2 cellular contexts compared by ENCODE assay signal in the genomic region with DNA sequence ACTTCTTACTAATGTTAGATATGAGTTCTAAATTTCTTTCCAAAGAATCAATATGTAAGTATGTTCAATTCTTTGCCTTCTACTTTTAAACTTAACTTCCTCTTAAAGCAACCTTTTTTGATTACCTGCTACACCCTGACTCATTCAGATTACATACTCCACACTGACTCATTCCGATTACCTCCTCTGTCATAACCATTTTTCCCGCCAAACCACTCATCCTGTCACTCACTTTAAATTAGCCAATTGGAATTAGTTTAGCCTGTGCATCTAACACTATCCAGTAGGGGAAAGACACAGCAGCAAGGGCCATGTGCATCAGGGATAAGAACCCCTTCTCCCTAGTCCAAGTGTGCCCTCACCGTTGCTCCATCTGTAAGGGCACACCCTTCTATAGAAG.
TF ChIP-seq lines count a peak whose summit lies in the region.

No MANE protein-coding gene starts in this region.

TF ChIP-seq in SK-N-SH, 30 proteins besides CTCF, POLR2A, EP300 and RAD21:
- TF ChIP-seq FOXJ3 (CRISPR knock-in tag; IDR thresholded peaks at IDR 0.05) (no peak), GABPA (IDR thresholded peaks at IDR 0.05; ENCODE audit: low read depth) (no peak), FOSL2 (IDR thresholded peaks at IDR 0.05; ENCODE audit: borderline replicate concordance, low read depth) (0 out of 2 replicates have a peak, but pooled peaks have one; percentile 3), RFX5 (IDR thresholded peaks at IDR 0.05; ENCODE audit: low read length) (no peak)
- TF ChIP-seq, protein P1, sequence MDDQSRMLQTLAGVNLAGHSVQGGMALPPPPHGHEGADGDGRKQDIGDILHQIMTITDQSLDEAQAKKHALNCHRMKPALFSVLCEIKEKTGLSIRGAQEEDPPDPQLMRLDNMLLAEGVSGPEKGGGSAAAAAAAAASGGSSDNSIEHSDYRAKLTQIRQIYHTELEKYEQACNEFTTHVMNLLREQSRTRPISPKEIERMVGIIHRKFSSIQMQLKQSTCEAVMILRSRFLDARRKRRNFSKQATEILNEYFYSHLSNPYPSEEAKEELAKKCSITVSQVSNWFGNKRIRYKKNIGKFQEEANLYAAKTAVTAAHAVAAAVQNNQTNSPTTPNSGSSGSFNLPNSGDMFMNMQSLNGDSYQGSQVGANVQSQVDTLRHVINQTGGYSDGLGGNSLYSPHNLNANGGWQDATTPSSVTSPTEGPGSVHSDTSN (IDR thresholded peaks at IDR 0.05), result peak; percentile 41; the same call in 1 of the 2 replicates
- TF ChIP-seq, protein P2, sequence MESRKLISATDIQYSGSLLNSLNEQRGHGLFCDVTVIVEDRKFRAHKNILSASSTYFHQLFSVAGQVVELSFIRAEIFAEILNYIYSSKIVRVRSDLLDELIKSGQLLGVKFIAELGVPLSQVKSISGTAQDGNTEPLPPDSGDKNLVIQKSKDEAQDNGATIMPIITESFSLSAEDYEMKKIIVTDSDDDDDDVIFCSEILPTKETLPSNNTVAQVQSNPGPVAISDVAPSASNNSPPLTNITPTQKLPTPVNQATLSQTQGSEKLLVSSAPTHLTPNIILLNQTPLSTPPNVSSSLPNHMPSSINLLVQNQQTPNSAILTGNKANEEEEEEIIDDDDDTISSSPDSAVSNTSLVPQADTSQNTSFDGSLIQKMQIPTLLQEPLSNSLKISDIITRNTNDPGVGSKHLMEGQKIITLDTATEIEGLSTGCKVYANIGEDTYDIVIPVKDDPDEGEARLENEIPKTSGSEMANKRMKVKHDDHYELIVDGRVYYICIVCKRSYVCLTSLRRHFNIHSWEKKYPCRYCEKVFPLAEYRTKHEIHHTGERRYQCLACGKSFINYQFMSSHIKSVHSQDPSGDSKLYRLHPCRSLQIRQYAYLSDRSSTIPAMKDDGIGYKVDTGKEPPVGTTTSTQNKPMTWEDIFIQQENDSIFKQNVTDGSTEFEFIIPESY (IDR thresholded peaks at IDR 0.05; ENCODE audit: borderline replicate concordance, low read depth), result no peak

TF ChIP-seq in IMR-90, 13 proteins besides CTCF, POLR2A, EP300 and RAD21:
- no peak for TF ChIP-seq FOS (IDR thresholded peaks at IDR 0.05; ENCODE audit: low read depth, low read length)
- no peak for TF ChIP-seq RCOR1 (IDR thresholded peaks at IDR 0.05; ENCODE audit: insufficient replicate concordance, low read length)
- TF ChIP-seq, protein P3, sequence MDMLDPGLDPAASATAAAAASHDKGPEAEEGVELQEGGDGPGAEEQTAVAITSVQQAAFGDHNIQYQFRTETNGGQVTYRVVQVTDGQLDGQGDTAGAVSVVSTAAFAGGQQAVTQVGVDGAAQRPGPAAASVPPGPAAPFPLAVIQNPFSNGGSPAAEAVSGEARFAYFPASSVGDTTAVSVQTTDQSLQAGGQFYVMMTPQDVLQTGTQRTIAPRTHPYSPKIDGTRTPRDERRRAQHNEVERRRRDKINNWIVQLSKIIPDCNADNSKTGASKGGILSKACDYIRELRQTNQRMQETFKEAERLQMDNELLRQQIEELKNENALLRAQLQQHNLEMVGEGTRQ (IDR thresholded peaks at IDR 0.05; ENCODE audit: low read depth, low read length), result no peak
- no peak for TF ChIP-seq MXI1 (IDR thresholded peaks at IDR 0.05; ENCODE audit: borderline replicate concordance, low read depth, low read length)
- TF ChIP-seq BHLHE40 (IDR thresholded peaks at IDR 0.05; ENCODE audit: low read depth, low read length), result no peak
- TF ChIP-seq MAZ (IDR thresholded peaks at IDR 0.05; ENCODE audit: borderline replicate concordance, low read depth, low read length), result no peak
